2 cellular contexts compared by ENCODE assay signal in the genomic region with DNA sequence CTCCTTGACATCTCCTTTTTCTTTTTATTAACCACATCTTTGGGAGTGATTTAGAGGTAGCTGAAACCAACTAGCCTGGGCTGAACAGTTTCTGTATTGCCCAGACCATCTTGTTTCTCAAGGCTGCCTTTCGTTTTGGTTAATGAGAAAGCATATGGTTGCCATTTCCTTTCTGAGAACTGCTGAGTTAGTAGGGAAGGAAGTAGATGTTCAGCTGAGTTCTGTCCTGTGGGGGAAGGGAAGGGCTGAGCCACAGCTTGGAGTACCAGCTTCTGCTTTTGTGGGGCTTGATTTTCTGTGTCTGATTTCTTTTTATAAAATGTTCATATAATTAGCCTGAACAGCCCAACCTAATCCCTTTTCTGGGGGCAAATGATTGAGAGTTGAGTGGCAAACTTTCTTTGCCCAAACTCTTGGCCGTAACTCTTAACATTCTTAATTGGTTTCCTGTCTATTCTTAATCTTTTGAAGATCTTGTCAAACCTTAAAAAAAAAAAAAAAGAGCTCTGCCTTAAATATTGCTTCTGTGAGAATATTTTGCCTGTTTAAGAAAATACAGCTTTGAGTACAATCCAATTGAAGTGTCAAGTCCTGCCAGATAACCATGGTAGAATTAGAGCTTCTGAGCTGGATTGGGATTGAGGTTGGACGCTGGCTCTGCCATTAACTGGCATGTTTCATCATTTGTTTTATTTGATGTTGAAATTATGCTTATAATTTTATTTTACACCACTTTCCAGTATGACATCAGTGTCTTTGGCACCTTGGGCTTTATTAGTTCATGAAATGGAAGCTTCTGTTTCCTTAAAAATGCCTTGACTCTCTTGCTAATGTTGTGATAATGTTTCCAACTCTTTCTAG.
TF ChIP-seq lines count a peak whose summit lies in the region.

No MANE protein-coding gene starts in this region.

TF ChIP-seq in liver, 16 proteins besides CTCF, POLR2A, EP300 and RAD21:
- TF ChIP-seq, protein P1, sequence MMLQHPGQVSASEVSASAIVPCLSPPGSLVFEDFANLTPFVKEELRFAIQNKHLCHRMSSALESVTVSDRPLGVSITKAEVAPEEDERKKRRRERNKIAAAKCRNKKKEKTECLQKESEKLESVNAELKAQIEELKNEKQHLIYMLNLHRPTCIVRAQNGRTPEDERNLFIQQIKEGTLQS (IDR thresholded peaks at IDR 0.05), result no peak
- TF ChIP-seq FOXA1 (IDR thresholded peaks at IDR 0.05) (no peak), TAF1 (conservative IDR thresholded peaks at IDR 0.05) (no peak), EGR1 (IDR thresholded peaks at IDR 0.05; ENCODE audit: low read depth in 2 of 2) (no peak), RXRA (IDR thresholded peaks at IDR 0.05) (no peak), HNF4A (conservative IDR thresholded peaks at IDR 0.05) (no peak), YY1 (IDR thresholded peaks at IDR 0.05) (peak; percentile 62), FOXA2 (IDR thresholded peaks at IDR 0.05) (no peak), NR2F2 (IDR thresholded peaks at IDR 0.05) (no peak), GABPA (IDR thresholded peaks at IDR 0.05 in 1 of 2, conservative IDR thresholded peaks at IDR 0.05 in 1 of 2) (no peak), SP1 (IDR thresholded peaks at IDR 0.05) (peak; percentile 27), HNF4G (IDR thresholded peaks at IDR 0.05) (no peak), JUND (IDR thresholded peaks at IDR 0.05) (no peak)
- TF ChIP-seq, protein P2, sequence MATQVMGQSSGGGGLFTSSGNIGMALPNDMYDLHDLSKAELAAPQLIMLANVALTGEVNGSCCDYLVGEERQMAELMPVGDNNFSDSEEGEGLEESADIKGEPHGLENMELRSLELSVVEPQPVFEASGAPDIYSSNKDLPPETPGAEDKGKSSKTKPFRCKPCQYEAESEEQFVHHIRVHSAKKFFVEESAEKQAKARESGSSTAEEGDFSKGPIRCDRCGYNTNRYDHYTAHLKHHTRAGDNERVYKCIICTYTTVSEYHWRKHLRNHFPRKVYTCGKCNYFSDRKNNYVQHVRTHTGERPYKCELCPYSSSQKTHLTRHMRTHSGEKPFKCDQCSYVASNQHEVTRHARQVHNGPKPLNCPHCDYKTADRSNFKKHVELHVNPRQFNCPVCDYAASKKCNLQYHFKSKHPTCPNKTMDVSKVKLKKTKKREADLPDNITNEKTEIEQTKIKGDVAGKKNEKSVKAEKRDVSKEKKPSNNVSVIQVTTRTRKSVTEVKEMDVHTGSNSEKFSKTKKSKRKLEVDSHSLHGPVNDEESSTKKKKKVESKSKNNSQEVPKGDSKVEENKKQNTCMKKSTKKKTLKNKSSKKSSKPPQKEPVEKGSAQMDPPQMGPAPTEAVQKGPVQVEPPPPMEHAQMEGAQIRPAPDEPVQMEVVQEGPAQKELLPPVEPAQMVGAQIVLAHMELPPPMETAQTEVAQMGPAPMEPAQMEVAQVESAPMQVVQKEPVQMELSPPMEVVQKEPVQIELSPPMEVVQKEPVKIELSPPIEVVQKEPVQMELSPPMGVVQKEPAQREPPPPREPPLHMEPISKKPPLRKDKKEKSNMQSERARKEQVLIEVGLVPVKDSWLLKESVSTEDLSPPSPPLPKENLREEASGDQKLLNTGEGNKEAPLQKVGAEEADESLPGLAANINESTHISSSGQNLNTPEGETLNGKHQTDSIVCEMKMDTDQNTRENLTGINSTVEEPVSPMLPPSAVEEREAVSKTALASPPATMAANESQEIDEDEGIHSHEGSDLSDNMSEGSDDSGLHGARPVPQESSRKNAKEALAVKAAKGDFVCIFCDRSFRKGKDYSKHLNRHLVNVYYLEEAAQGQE (IDR thresholded peaks at IDR 0.05), result no peak
- TF ChIP-seq, protein P3, sequence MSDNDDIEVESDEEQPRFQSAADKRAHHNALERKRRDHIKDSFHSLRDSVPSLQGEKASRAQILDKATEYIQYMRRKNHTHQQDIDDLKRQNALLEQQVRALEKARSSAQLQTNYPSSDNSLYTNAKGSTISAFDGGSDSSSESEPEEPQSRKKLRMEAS (IDR thresholded peaks at IDR 0.05), result no peak
- TF ChIP-seq, protein P4, sequence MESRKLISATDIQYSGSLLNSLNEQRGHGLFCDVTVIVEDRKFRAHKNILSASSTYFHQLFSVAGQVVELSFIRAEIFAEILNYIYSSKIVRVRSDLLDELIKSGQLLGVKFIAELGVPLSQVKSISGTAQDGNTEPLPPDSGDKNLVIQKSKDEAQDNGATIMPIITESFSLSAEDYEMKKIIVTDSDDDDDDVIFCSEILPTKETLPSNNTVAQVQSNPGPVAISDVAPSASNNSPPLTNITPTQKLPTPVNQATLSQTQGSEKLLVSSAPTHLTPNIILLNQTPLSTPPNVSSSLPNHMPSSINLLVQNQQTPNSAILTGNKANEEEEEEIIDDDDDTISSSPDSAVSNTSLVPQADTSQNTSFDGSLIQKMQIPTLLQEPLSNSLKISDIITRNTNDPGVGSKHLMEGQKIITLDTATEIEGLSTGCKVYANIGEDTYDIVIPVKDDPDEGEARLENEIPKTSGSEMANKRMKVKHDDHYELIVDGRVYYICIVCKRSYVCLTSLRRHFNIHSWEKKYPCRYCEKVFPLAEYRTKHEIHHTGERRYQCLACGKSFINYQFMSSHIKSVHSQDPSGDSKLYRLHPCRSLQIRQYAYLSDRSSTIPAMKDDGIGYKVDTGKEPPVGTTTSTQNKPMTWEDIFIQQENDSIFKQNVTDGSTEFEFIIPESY (IDR thresholded peaks at IDR 0.05), result no peak

TF ChIP-seq in HepG2, 621 proteins besides CTCF, POLR2A, EP300 and RAD21:
- no peak for TF ChIP-seq ATF7-NPFF (CRISPR knock-in tag; IDR thresholded peaks at IDR 0.05; ENCODE audit: low read depth)
- TF ChIP-seq TBX2 (CRISPR knock-in tag; IDR thresholded peaks at IDR 0.05; ENCODE audit: borderline replicate concordance), result no peak
- no peak for TF ChIP-seq ZNF337 (CRISPR knock-in tag; IDR thresholded peaks at IDR 0.05; ENCODE audit: borderline replicate concordance, low read depth)
- TF ChIP-seq CHD4 (IDR thresholded peaks at IDR 0.05; ENCODE audit: borderline replicate concordance, low read length), result no peak
- TF ChIP-seq, protein P5, sequence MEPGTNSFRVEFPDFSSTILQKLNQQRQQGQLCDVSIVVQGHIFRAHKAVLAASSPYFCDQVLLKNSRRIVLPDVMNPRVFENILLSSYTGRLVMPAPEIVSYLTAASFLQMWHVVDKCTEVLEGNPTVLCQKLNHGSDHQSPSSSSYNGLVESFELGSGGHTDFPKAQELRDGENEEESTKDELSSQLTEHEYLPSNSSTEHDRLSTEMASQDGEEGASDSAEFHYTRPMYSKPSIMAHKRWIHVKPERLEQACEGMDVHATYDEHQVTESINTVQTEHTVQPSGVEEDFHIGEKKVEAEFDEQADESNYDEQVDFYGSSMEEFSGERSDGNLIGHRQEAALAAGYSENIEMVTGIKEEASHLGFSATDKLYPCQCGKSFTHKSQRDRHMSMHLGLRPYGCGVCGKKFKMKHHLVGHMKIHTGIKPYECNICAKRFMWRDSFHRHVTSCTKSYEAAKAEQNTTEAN (CRISPR knock-in tag; conservative IDR thresholded peaks at IDR 0.05), result no peak
- TF ChIP-seq, protein P6, sequence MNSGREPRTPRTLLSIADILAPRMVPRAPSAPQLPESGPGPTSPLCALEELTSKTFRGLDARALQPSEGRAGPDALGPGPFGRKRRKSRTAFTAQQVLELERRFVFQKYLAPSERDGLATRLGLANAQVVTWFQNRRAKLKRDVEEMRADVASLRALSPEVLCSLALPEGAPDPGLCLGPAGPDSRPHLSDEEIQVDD (CRISPR knock-in tag; IDR thresholded peaks at IDR 0.05; ENCODE audit: borderline replicate concordance), result no peak
- TF ChIP-seq, protein P7, sequence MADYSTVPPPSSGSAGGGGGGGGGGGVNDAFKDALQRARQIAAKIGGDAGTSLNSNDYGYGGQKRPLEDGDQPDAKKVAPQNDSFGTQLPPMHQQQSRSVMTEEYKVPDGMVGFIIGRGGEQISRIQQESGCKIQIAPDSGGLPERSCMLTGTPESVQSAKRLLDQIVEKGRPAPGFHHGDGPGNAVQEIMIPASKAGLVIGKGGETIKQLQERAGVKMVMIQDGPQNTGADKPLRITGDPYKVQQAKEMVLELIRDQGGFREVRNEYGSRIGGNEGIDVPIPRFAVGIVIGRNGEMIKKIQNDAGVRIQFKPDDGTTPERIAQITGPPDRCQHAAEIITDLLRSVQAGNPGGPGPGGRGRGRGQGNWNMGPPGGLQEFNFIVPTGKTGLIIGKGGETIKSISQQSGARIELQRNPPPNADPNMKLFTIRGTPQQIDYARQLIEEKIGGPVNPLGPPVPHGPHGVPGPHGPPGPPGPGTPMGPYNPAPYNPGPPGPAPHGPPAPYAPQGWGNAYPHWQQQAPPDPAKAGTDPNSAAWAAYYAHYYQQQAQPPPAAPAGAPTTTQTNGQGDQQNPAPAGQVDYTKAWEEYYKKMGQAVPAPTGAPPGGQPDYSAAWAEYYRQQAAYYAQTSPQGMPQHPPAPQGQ (CRISPR knock-in tag; IDR thresholded peaks at IDR 0.05; ENCODE audit: borderline replicate concordance), result no peak
- TF ChIP-seq KLF6 (CRISPR knock-in tag; IDR thresholded peaks at IDR 0.05), result no peak
- no peak for TF ChIP-seq ZNF121 (CRISPR knock-in tag; IDR thresholded peaks at IDR 0.05)
- TF ChIP-seq RORA (CRISPR knock-in tag; IDR thresholded peaks at IDR 0.05), result no peak
- TF ChIP-seq, protein P8, sequence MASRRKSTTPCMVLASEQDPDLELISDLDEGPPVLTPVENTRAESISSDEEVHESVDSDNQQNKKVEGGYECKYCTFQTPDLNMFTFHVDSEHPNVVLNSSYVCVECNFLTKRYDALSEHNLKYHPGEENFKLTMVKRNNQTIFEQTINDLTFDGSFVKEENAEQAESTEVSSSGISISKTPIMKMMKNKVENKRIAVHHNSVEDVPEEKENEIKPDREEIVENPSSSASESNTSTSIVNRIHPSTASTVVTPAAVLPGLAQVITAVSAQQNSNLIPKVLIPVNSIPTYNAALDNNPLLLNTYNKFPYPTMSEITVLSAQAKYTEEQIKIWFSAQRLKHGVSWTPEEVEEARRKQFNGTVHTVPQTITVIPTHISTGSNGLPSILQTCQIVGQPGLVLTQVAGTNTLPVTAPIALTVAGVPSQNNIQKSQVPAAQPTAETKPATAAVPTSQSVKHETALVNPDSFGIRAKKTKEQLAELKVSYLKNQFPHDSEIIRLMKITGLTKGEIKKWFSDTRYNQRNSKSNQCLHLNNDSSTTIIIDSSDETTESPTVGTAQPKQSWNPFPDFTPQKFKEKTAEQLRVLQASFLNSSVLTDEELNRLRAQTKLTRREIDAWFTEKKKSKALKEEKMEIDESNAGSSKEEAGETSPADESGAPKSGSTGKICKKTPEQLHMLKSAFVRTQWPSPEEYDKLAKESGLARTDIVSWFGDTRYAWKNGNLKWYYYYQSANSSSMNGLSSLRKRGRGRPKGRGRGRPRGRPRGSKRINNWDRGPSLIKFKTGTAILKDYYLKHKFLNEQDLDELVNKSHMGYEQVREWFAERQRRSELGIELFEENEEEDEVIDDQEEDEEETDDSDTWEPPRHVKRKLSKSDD (CRISPR knock-in tag; IDR thresholded peaks at IDR 0.05; ENCODE audit: low read depth), result no peak
- TF ChIP-seq JUND (CRISPR knock-in tag; IDR thresholded peaks at IDR 0.05), result no peak
- TF ChIP-seq RFXANK (CRISPR knock-in tag; IDR thresholded peaks at IDR 0.05), result no peak
- TF ChIP-seq, protein P9, sequence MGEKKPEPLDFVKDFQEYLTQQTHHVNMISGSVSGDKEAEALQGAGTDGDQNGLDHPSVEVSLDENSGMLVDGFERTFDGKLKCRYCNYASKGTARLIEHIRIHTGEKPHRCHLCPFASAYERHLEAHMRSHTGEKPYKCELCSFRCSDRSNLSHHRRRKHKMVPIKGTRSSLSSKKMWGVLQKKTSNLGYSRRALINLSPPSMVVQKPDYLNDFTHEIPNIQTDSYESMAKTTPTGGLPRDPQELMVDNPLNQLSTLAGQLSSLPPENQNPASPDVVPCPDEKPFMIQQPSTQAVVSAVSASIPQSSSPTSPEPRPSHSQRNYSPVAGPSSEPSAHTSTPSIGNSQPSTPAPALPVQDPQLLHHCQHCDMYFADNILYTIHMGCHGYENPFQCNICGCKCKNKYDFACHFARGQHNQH (CRISPR knock-in tag; IDR thresholded peaks at IDR 0.05), result no peak
- TF ChIP-seq ZNF143 (CRISPR knock-in tag; IDR thresholded peaks at IDR 0.05), result no peak
- TF ChIP-seq SNRNP70 (IDR thresholded peaks at IDR 0.05; ENCODE audit: low read depth, low read length), result no peak
